In the genomic region with DNA sequence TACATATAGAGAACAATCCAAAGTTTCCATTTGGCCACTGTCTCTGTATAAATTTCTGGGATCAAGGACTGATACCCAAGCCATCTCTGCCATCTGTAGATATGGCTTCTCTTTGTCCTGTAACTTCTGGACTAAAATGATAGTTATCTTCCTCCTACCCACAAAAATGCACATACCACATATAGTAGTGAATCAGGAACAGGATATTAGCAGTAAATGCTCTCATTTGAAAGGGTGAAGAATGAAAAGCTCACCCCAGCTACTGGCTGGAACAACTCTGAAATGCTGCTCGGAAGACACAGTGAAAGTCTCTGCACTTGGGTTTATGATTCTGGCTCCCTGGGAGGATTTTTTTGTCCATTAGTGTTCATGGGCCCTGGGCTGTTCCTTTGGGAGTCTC, we compare ENCODE assay signal across 16 cellular contexts.
DNase-seq lines count a peak whose midpoint lies in the region; FAIRE-seq and TF ChIP-seq lines count a peak whose summit lies in the region.
"Had no signal": no experiment of that assay in that cellular context is flagged by ENCODE, and none has a peak within 500 bp of the region (broad histone marks: within the 10 kb centered on the region; RNA-seq: fewer than 3 reads in every experiment).

No MANE protein-coding gene starts in this region.

- no peak overlapping the region for H2BK15ac ChIP-seq in mesenchymal stem cell (ENCODE audit: low read depth, poor library complexity, severe bottlenecking)

- H3K9me3 ChIP-seq in astrocyte (ENCODE audit: insufficient read depth, low read depth, low read length) (no peaks in the 10 kb centered on the region), mesenchymal stem cell (ENCODE audit: control insufficient read depth, low read length) (no peaks in the 10 kb centered on the region), colonic mucosa (no peaks in the 10 kb centered on the region)
- H3K9me3 ChIP-seq: BE2C had no signal

- H3K79me1 ChIP-seq in mesenchymal stem cell (replicated peaks; ENCODE audit: low read length, poor library complexity, severe bottlenecking), result no peaks in the 10 kb centered on the region

- H3K4me1 ChIP-seq in astrocyte (ENCODE audit: insufficient read depth, low read length) (peaks cover 10% of the 10 kb centered on the region), mesenchymal stem cell (ENCODE audit: control insufficient read depth, insufficient read depth, low read depth, low read length) (no peaks in the 10 kb centered on the region), colonic mucosa (no peaks in the 10 kb centered on the region)
- H3K4me1 ChIP-seq: BE2C had no signal

- H3K23ac ChIP-seq in mesenchymal stem cell (ENCODE audit: low read length in 2 of 2), result no peak overlapping the region

- H3K36me3 ChIP-seq in astrocyte (ENCODE audit: insufficient read depth, low read length), result no peaks in the 10 kb centered on the region
- H3K36me3 ChIP-seq in mesenchymal stem cell (ENCODE audit: control insufficient read depth in 1 of 2, insufficient read depth in 2 of 2, low read depth in 1 of 2, low read length in 2 of 2), result no peaks in the 10 kb centered on the region
- H3K36me3 ChIP-seq in colonic mucosa, result no peaks in the 10 kb centered on the region
- H3K36me3 ChIP-seq: BE2C had no signal

- H3K14ac ChIP-seq in mesenchymal stem cell (ENCODE audit: low read length in 2 of 2), result no peak overlapping the region

- TF ChIP-seq CTCF in astrocyte (IDR thresholded peaks at IDR 0.05; ENCODE audit: insufficient read depth, low read depth, low read length), result no peak
- TF ChIP-seq CTCF in choroid plexus epithelial cell (conservative IDR thresholded peaks at IDR 0.05; ENCODE audit: low read depth, low read length), result no peak
- no peak for TF ChIP-seq CTCF in colonic mucosa (IDR thresholded peaks at IDR 0.05)

- H3K9ac ChIP-seq in astrocyte (ENCODE audit: low read length) (no peak overlapping the region), mesenchymal stem cell (ENCODE audit: low read length) (no peak overlapping the region), colonic mucosa (ENCODE audit: low read depth in 2 of 2, low read length in 2 of 2) (no peak overlapping the region)
- H3K9ac ChIP-seq: GM23248 had no signal

- intact Hi-C loops in colonic mucosa (cut with DNase I), result no loop called here
- intact Hi-C loops in activated naive CD4-positive, alpha-beta T cell treated with anti-CD3 and anti-CD28 coated beads for 36 hours (cut with micrococcal nuclease), result no loop called here

- no peaks in the 10 kb centered on the region for H4K20me1 ChIP-seq in astrocyte (ENCODE audit: insufficient read depth, low read length)

- H3K27ac ChIP-seq in astrocyte (ENCODE audit: low read depth, low read length), result peak overlapping the region; percentile 51
- peak overlapping the region; percentile 73 for H3K27ac ChIP-seq in mesenchymal stem cell (ENCODE audit: low read length, poor library complexity, severe bottlenecking)
- no peak overlapping the region for H3K27ac ChIP-seq in colonic mucosa
- H3K27ac ChIP-seq: GM23248 had no signal

- H2BK120ac ChIP-seq in mesenchymal stem cell (ENCODE audit: low read depth, low read length), result no peak overlapping the region

- H2BK12ac ChIP-seq in mesenchymal stem cell (ENCODE audit: low read length in 2 of 2), result no peak overlapping the region

- peaks cover 10% of the 10 kb centered on the region for H3K4me1 Mint-ChIP-seq in astrocyte (ENCODE audit: low read depth, unreplicated experiment)
- no peaks in the 10 kb centered on the region for H3K4me1 Mint-ChIP-seq in activated naive CD4-positive, alpha-beta T cell treated with anti-CD3 and anti-CD28 coated beads for 36 hours (ENCODE audit: low read depth)
- H3K4me1 Mint-ChIP-seq: CD14-positive monocyte had no signal

- no peak overlapping the region for H3K27ac Mint-ChIP-seq in astrocyte (ENCODE audit: unreplicated experiment)
- H3K27ac Mint-ChIP-seq in activated naive CD4-positive, alpha-beta T cell treated with anti-CD3 and anti-CD28 coated beads for 36 hours, result no peak overlapping the region
- H3K27ac Mint-ChIP-seq: CD14-positive monocyte; CD8-positive, alpha-beta T cell; IgD-negative memory B cell had no signal

- H4K91ac ChIP-seq in mesenchymal stem cell (ENCODE audit: low read length), result no peak overlapping the region

- H3K4me2 ChIP-seq in astrocyte (ENCODE audit: low read length), result peak overlapping the region; percentile 36
- H3K4me2 ChIP-seq in mesenchymal stem cell (ENCODE audit: low read length, poor library complexity, severe bottlenecking), result no peak overlapping the region

- H4K8ac ChIP-seq in mesenchymal stem cell (ENCODE audit: low read length), result no peak overlapping the region

- no peaks in the 10 kb centered on the region for H3K27me3 ChIP-seq in astrocyte (ENCODE audit: insufficient read depth, low read length)
- H3K27me3 ChIP-seq in mesenchymal stem cell (ENCODE audit: control insufficient read depth in 1 of 2, insufficient read depth in 1 of 2, low read length in 2 of 2), result no peaks in the 10 kb centered on the region
- no peaks in the 10 kb centered on the region for H3K27me3 ChIP-seq in colonic mucosa
- H3K27me3 ChIP-seq: BE2C had no signal

- no peaks in the 10 kb centered on the region for H3K27me3 Mint-ChIP-seq in astrocyte (ENCODE audit: low read depth, unreplicated experiment)
- H3K27me3 Mint-ChIP-seq in activated naive CD4-positive, alpha-beta T cell treated with anti-CD3 and anti-CD28 coated beads for 36 hours (ENCODE audit: low read depth), result no peaks in the 10 kb centered on the region
- H3K27me3 Mint-ChIP-seq: IgD-negative memory B cell had no signal

- H3K4me3 ChIP-seq in astrocyte (ENCODE audit: insufficient read depth, low read depth, low read length) (no peak overlapping the region), choroid plexus epithelial cell (ENCODE audit: low read depth, low read length) (no peak overlapping the region), mesenchymal stem cell (ENCODE audit: insufficient read depth in 1 of 2, low read depth in 1 of 2, low read length in 2 of 2) (no peak overlapping the region), colonic mucosa (no peak overlapping the region)
- H3K4me3 ChIP-seq: GM23248 had no signal

- no peaks in the 10 kb centered on the region for H3K79me2 ChIP-seq in astrocyte (ENCODE audit: insufficient read depth, low read length)

- no peak overlapping the region for H3K4ac ChIP-seq in mesenchymal stem cell (ENCODE audit: low read depth in 1 of 2, low read length in 2 of 2)

- H2AK5ac ChIP-seq in mesenchymal stem cell (ENCODE audit: low read length, severe bottlenecking), result no peak overlapping the region

- peak; percentile 45 for FAIRE-seq in astrocyte (lab: Jason Lieb, UNC)
- FAIRE-seq: A204.1 had no signal

- no peak overlapping the region for H2BK5ac ChIP-seq in mesenchymal stem cell (ENCODE audit: low read depth, low read length, poor library complexity, severe bottlenecking)

- H2AFZ ChIP-seq in astrocyte (ENCODE audit: low read depth, low read length), result no peak overlapping the region
- no peak overlapping the region for H2AFZ ChIP-seq in mesenchymal stem cell (ENCODE audit: low read depth, low read length)
- H2AFZ ChIP-seq: GM23248 had no signal

- peak; percentile 88 for DNase-seq in EH (ENCODE audit: low read depth)
- DNase-seq in astrocyte (ENCODE audit: low read depth), result peak; percentile 66
- DNase-seq in choroid plexus epithelial cell (ENCODE audit: low read depth), result peak; percentile 5
- DNase-seq in mesenchymal stem cell, result no peak
- DNase-seq in colonic mucosa, result no peak
- no peak for DNase-seq in NCI-H2029 (lab: John Stamatoyannopoulos, UW)
- no peak for DNase-seq in activated naive CD4-positive, alpha-beta T cell treated with anti-CD3 and anti-CD28 coated beads for 36 hours
- DNase-seq in activated T-cell treated with anti-CD3 and anti-CD28 coated beads, Interleukin-2, amount 50 U/mL, for 48 hours, result no peak
- DNase-seq: BE2C; CD8-positive, alpha-beta T cell; COR-L47; GM23248; H7 had no signal

- CTCF ChIA-PET in activated naive CD4-positive, alpha-beta T cell treated with anti-CD3 and anti-CD28 coated beads for 36 hours (lab: Charles Lee), result no interaction called here

- H3K18ac ChIP-seq in mesenchymal stem cell (ENCODE audit: low read depth in 1 of 2, low read length in 2 of 2), result no peak overlapping the region

- WGBS in mesenchymal stem cell, result 65% methylated on average over 1 of the region's 1 CpG

- H3K36me3 Mint-ChIP-seq in astrocyte (ENCODE audit: low read depth, unreplicated experiment), result no peaks in the 10 kb centered on the region
- no peaks in the 10 kb centered on the region for H3K36me3 Mint-ChIP-seq in activated naive CD4-positive, alpha-beta T cell treated with anti-CD3 and anti-CD28 coated beads for 36 hours (ENCODE audit: low read depth)
- H3K36me3 Mint-ChIP-seq: CD14-positive monocyte; CD8-positive, alpha-beta T cell; IgD-negative memory B cell had no signal

- no peak overlapping the region for H3K4me3 Mint-ChIP-seq in astrocyte (ENCODE audit: unreplicated experiment)
- H3K4me3 Mint-ChIP-seq in activated naive CD4-positive, alpha-beta T cell treated with anti-CD3 and anti-CD28 coated beads for 36 hours, result no peak overlapping the region
- H3K4me3 Mint-ChIP-seq: CD14-positive monocyte; CD8-positive, alpha-beta T cell; IgD-negative memory B cell had no signal

- H3K9me3 Mint-ChIP-seq in astrocyte (ENCODE audit: unreplicated experiment), result no peaks in the 10 kb centered on the region
- peaks cover 2% of the 10 kb centered on the region for H3K9me3 Mint-ChIP-seq in activated naive CD4-positive, alpha-beta T cell treated with anti-CD3 and anti-CD28 coated beads for 36 hours

Comparison
In these comparisons a context has a peak if more than half of its experiments do, and no peak if none do; other contexts are left out.
1. DNase-seq: peak in EH (single experiment), astrocyte (single experiment) and choroid plexus epithelial cell (single experiment); none in mesenchymal stem cell (single experiment), colonic mucosa (single experiment), NCI-H2029 (single experiment), activated naive CD4-positive, alpha-beta T cell treated with anti-CD3 and anti-CD28 coated beads for 36 hours (single experiment) and activated T-cell treated with anti-CD3 and anti-CD28 coated beads, Interleukin-2, amount 50 U/mL, for 48 hours (0 of 2).